In genomic region chr10:69474688-69475432, GRCh38 we compare ENCODE assay signal across 10 cellular contexts. TPM values are rescaled to one million over a fixed set of nuclear protein-coding genes. Genes with fewer than 3 reads are reported as not detected.
DNase-seq lines count a peak whose midpoint lies in the region; ATAC-seq and TF ChIP-seq lines count a peak whose summit lies in the region.
"Had no signal": no experiment of that assay in that cellular context is flagged by ENCODE, and none has a peak within 500 bp of the region (broad histone marks: within the 10 kb centered on the region; RNA-seq: fewer than 3 reads in every experiment).

No MANE protein-coding gene starts in this region.

- CTCF ChIA-PET in HEK293 (lab: Yijun Ruan, JAX) = no interaction called here
- CTCF ChIA-PET in activated CD4-positive, alpha-beta T cell treated with anti-CD3 and anti-CD28 coated beads, Interleukin-2, amount 10 ng/mL, durations not matched to agents 7 days and 5 days (lab: Charles Lee) = interaction anchor here (1.1 kb wide), 1 partner anchor 8 kb away, joined by 3 read pairs; no protein-coding TSS in a partner anchor
- CTCF ChIA-PET in activated CD8-positive, alpha-beta T cell treated with anti-CD3 and anti-CD28 coated beads for 36 hours (lab: Charles Lee) = no interaction called here

- TF ChIP-seq CTCF in HEK293 (tag by site-specific recombination; IDR thresholded peaks at IDR 0.05) (no peak), breast epithelium (IDR thresholded peaks at IDR 0.05) (no peak)
- no peak for TF ChIP-seq CTCF in activated CD8-positive, alpha-beta T cell treated with anti-CD3 and anti-CD28 coated beads for 36 hours (IDR thresholded peaks at IDR 0.05)

- no peak for DNase-seq in breast epithelium (ENCODE audit: low spot score in 2 of 2)
- no peak for DNase-seq in left colon
- DNase-seq in T-helper 1 cell = no peak
- no peak for DNase-seq in activated CD4-positive, alpha-beta T cell treated with anti-CD3 and anti-CD28 coated beads, Interleukin-2, amount 10 ng/mL, durations not matched to agents 7 days and 5 days
- DNase-seq in activated CD8-positive, alpha-beta T cell treated with anti-CD3 and anti-CD28 coated beads for 36 hours = no peak
- DNase-seq in DMS79 (lab: John Stamatoyannopoulos, UW) = no peak
- DNase-seq: Kasumi-1; stimulated activated CD4-positive, alpha-beta T cell treated with anti-CD3 and anti-CD28 coated beads, Interleukin-2, amount 100 ng/mL, for 48 hours had no signal

- H3K9ac ChIP-seq in subcutaneous abdominal adipose tissue (ENCODE audit: low read length in 5 of 5) = peak overlapping the region in 4 of 5 donors; percentile 26 to 87 (median 62)

- no peak overlapping the region for H3K27ac Mint-ChIP-seq in activated CD4-positive, alpha-beta T cell treated with anti-CD3 and anti-CD28 coated beads, Interleukin-2, amount 10 ng/mL, durations not matched to agents 7 days and 5 days
- H3K27ac Mint-ChIP-seq in activated CD8-positive, alpha-beta T cell treated with anti-CD3 and anti-CD28 coated beads for 36 hours = no peak overlapping the region

- no peak overlapping the region for H3K4me3 ChIP-seq in HEK293 (ENCODE audit: low read depth, low read length)
- no peak overlapping the region for H3K4me3 ChIP-seq in breast epithelium
- H3K4me3 ChIP-seq in subcutaneous abdominal adipose tissue (ENCODE audit: low read depth in 1 of 5, low read length in 5 of 5) = peak overlapping the region; percentile 7 to 32 (median 14)

- no peaks in the 10 kb centered on the region for H3K36me3 Mint-ChIP-seq in activated CD4-positive, alpha-beta T cell treated with anti-CD3 and anti-CD28 coated beads, Interleukin-2, amount 10 ng/mL, durations not matched to agents 7 days and 5 days (ENCODE audit: low read depth)
- no peaks in the 10 kb centered on the region for H3K36me3 Mint-ChIP-seq in activated CD8-positive, alpha-beta T cell treated with anti-CD3 and anti-CD28 coated beads for 36 hours (ENCODE audit: low read depth)

- H3K4me1 Mint-ChIP-seq in activated CD4-positive, alpha-beta T cell treated with anti-CD3 and anti-CD28 coated beads, Interleukin-2, amount 10 ng/mL, durations not matched to agents 7 days and 5 days = no peaks in the 10 kb centered on the region
- no peaks in the 10 kb centered on the region for H3K4me1 Mint-ChIP-seq in activated CD8-positive, alpha-beta T cell treated with anti-CD3 and anti-CD28 coated beads for 36 hours (ENCODE audit: low read depth)

- H3K9me3 Mint-ChIP-seq in activated CD4-positive, alpha-beta T cell treated with anti-CD3 and anti-CD28 coated beads, Interleukin-2, amount 10 ng/mL, durations not matched to agents 7 days and 5 days = no peaks in the 10 kb centered on the region
- no peaks in the 10 kb centered on the region for H3K9me3 Mint-ChIP-seq in activated CD8-positive, alpha-beta T cell treated with anti-CD3 and anti-CD28 coated beads for 36 hours

- no peak for TF ChIP-seq POLR2A in breast epithelium (IDR thresholded peaks at IDR 0.05)

- H3K27ac ChIP-seq in HEK293 (ENCODE audit: extremely low read depth, low read depth, low read length) (no peak overlapping the region), breast epithelium (peak overlapping the region; percentile 29 to 59), subcutaneous abdominal adipose tissue (ENCODE audit: low read depth, low read length) (peak overlapping the region; percentile 98)

- no peaks in the 10 kb centered on the region for H3K36me3 ChIP-seq in HEK293 (ENCODE audit: control insufficient read depth in 2 of 2, insufficient read depth in 1 of 2, low read length in 2 of 2)
- H3K36me3 ChIP-seq in breast epithelium = no peaks in the 10 kb centered on the region
- H3K36me3 ChIP-seq in subcutaneous abdominal adipose tissue (ENCODE audit: control insufficient read depth in 5 of 5, insufficient read depth in 5 of 5, low read length in 5 of 5) = peaks cover 0 to 7% (median 4%) of the 10 kb centered on the region in 5 donors

- H3K27me3 ChIP-seq in breast epithelium (no peaks in the 10 kb centered on the region), subcutaneous abdominal adipose tissue (ENCODE audit: control insufficient read depth in 5 of 5, insufficient read depth in 4 of 5, low read length in 5 of 5) (no peaks in the 10 kb centered on the region)

- H3K4me3 Mint-ChIP-seq in activated CD4-positive, alpha-beta T cell treated with anti-CD3 and anti-CD28 coated beads, Interleukin-2, amount 10 ng/mL, durations not matched to agents 7 days and 5 days = no peak overlapping the region
- no peak overlapping the region for H3K4me3 Mint-ChIP-seq in activated CD8-positive, alpha-beta T cell treated with anti-CD3 and anti-CD28 coated beads for 36 hours

- intact Hi-C loops in breast epithelium (cut with DNase I; ENCODE audit: low total_unique reads) (no loop called here), left colon (cut with DNase I, micrococcal nuclease) (no loop called here)
- intact Hi-C loops in activated CD8-positive, alpha-beta T cell treated with anti-CD3 and anti-CD28 coated beads for 36 hours (cut with micrococcal nuclease) = no loop called here

- no peaks in the 10 kb centered on the region for H3K4me1 ChIP-seq in HEK293 (ENCODE audit: control insufficient read depth, insufficient read depth, low read length)
- no peaks in the 10 kb centered on the region for H3K4me1 ChIP-seq in breast epithelium
- peaks cover 39 to 100% (median 96%) of the 10 kb centered on the region in 5 donors for H3K4me1 ChIP-seq in subcutaneous abdominal adipose tissue (ENCODE audit: control insufficient read depth in 5 of 5, insufficient read depth in 5 of 5, low read length in 5 of 5)

- POLR2A ChIA-PET in HEK293 (lab: Yijun Ruan, JAX) = no interaction called here
- POLR2A ChIA-PET in activated CD4-positive, alpha-beta T cell treated with anti-CD3 and anti-CD28 coated beads, Interleukin-2, amount 10 ng/mL, durations not matched to agents 7 days and 5 days (lab: Charles Lee) = no interaction called here
- POLR2A ChIA-PET in activated CD8-positive, alpha-beta T cell treated with anti-CD3 and anti-CD28 coated beads for 36 hours (lab: Charles Lee) = interaction anchor here (0.8 kb wide), 1 partner anchor 306 kb away, joined by 3 read pairs; no protein-coding TSS in a partner anchor

- peak; percentile 29 for ATAC-seq in left colon
- no peak for ATAC-seq in activated CD8-positive, alpha-beta T cell treated with anti-CD3 and anti-CD28 coated beads for 36 hours

- peaks cover 12% of the 10 kb centered on the region for H3K27me3 Mint-ChIP-seq in activated CD4-positive, alpha-beta T cell treated with anti-CD3 and anti-CD28 coated beads, Interleukin-2, amount 10 ng/mL, durations not matched to agents 7 days and 5 days
- peaks cover 3% of the 10 kb centered on the region for H3K27me3 Mint-ChIP-seq in activated CD8-positive, alpha-beta T cell treated with anti-CD3 and anti-CD28 coated beads for 36 hours

- H3K9me3 ChIP-seq in HEK293 (ENCODE audit: control insufficient read depth, insufficient read depth, low read depth, low read length) = no peaks in the 10 kb centered on the region
- no peaks in the 10 kb centered on the region for H3K9me3 ChIP-seq in breast epithelium
- H3K9me3 ChIP-seq in subcutaneous abdominal adipose tissue (ENCODE audit: control insufficient read depth in 5 of 5, low read length in 5 of 5) = no peaks in the 10 kb centered on the region

TF ChIP-seq in HEK293, 187 proteins besides CTCF, POLR2A, EP300 and RAD21:
- TF ChIP-seq ZBTB17 (tag by site-specific recombination; IDR thresholded peaks at IDR 0.05) = 0 out of 2 replicates have a peak, but pooled peaks have one; percentile 31
- TF ChIP-seq HOXA7 (CRISPR knock-in tag; IDR thresholded peaks at IDR 0.05; ENCODE audit: borderline replicate concordance) = no peak
TF ChIP-seq in HEK293: peak in this region for 1.

RNA-seq across cellular contexts. Expression of gene TSPAN15, which starts 23.6 kb away (rescaled TPM):
- total RNA-seq in breast epithelium (10 to 100 TPM; 53.3 to 89.5 (median 65.0) TPM), left colon (100 to 1,000 TPM; 142 to 145 TPM)
- 1 to 10 TPM; 3.6 to 4.2 TPM for total RNA-seq in activated CD4-positive, alpha-beta T cell treated with anti-CD3 and anti-CD28 coated beads, Interleukin-2, amount 10 ng/mL, durations not matched to agents 7 days and 5 days
- total RNA-seq in activated CD8-positive, alpha-beta T cell treated with anti-CD3 and anti-CD28 coated beads for 36 hours = 1 to 10 TPM in 1 of 2 experiments, under 1 TPM in 1; 0.58 to 1.2 TPM

RNA-seq across cellular contexts. Expression of gene TACR2, which starts 58.1 kb away (rescaled TPM):
- 1 to 10 TPM in 1 of 3 donors, under 1 TPM in 2; 0.66 to 3.2 (median 0.73) TPM for total RNA-seq in breast epithelium
- 10 to 100 TPM in 1 of 2 donors, under 1 TPM in 1; 0.61 to 26.8 TPM for total RNA-seq in left colon
- total RNA-seq in activated CD4-positive, alpha-beta T cell treated with anti-CD3 and anti-CD28 coated beads, Interleukin-2, amount 10 ng/mL, durations not matched to agents 7 days and 5 days = not detected
- not detected for total RNA-seq in activated CD8-positive, alpha-beta T cell treated with anti-CD3 and anti-CD28 coated beads for 36 hours

Comparison
In these comparisons a context has a peak if more than half of its experiments do, and no peak if none do; other contexts are left out.
1. H3K4me3 ChIP-seq: peak in subcutaneous abdominal adipose tissue (5 of 5); none in HEK293 (single experiment) and breast epithelium (0 of 3).
2. RNA of gene TSPAN15, which starts 23.6 kb away (total RNA-seq): 142 to 145 TPM in left colon and 53.3 to 89.5 TPM in breast epithelium; 3.6 to 4.2 TPM in activated CD4-positive, alpha-beta T cell treated with anti-CD3 and anti-CD28 coated beads, Interleukin-2, amount 10 ng/mL, durations not matched to agents 7 days and 5 days and 0.58 to 1.2 TPM in activated CD8-positive, alpha-beta T cell treated with anti-CD3 and anti-CD28 coated beads for 36 hours; every median in the first group is over 10 times any median in the second.